8 cellular contexts compared by ENCODE assay signal in the genomic region with DNA sequence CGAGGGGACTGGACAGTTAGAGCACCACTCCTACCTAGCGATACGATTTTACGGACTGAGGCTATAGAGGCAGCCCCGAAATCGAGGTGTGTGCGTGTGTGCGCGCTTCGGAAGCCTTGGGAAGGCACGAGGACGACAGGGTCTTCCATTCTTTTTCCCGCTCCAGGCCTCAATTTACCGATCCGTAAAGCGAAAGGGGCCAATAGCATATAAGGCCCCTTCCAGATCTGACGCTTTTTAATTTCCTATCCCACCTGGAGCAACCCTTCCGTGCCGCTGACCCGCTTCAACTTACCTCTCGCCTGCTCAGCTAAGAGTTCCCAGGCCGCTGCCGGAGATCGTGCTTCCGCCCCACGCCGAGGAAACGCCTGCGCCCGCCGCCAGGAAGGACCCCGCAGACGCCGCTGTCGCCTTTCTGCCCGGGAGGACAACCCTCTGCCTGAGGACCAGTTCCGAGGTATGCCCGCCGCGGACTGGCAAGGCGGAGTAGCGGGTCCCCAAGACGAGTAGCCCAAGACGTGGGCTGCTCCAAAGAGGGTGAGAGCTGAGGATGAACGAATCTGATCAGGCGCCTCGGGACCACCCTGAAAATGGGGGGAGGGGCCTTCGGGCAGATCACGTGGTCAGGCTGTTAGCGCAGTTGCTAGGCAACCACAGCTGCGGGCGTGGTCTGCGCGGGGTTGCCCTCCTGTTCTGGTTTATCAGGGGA. TPM values are rescaled to one million over a fixed set of nuclear protein-coding genes. Genes with fewer than 3 reads are reported as not detected.
A peak's percentile ranks its signal among the peaks of the same experiment; 100 is the strongest.
DNase-seq lines count a peak whose midpoint lies in the region; ATAC-seq and TF ChIP-seq lines count a peak whose summit lies in the region.

A gene (minus strand): TSS at position 372 of the 709 bp plus-strand sequence. CDS start 4,924 bp downstream, outside the sequence.

- TF ChIP-seq POLR2A in Raji (IDR thresholded peaks at IDR 0.05; ENCODE audit: insufficient read depth, low read depth, low read length), result peak; percentile 89

- H3K27ac Mint-ChIP-seq in natural killer cell treated with Interleukin-12 subunit alpha and Interleukin-12 subunit beta and Interleukin-15 and Interleukin-18, amount 100 ng/mL, for 72 hours, result peak within 1 kb of the TSS; percentile 99 to 100

- DNase-seq in DMS53 treated with DMSO at 0.1 percent for 48 hours (lab: John Stamatoyannopoulos, UW; ENCODE audit: unreplicated experiment) (peak; percentile 97), GOT3 (lab: John Stamatoyannopoulos, UW) (peak; percentile 95), M059J (ENCODE audit: low read depth) (peak; percentile 77), fibroblast of pulmonary artery (ENCODE audit: low read depth) (peak; percentile 92)
- peak; percentile 85 for DNase-seq in activated T-helper 9 cell treated with anti-CD3 and anti-CD28 coated beads, Interleukin-2, amount 50 U/mL, for 16 hours (ENCODE audit: low read depth)
- peak; percentile 94 for DNase-seq in natural killer cell treated with Interleukin-12 subunit alpha and Interleukin-12 subunit beta and Interleukin-15 and Interleukin-18, amount 100 ng/mL, for 72 hours (ENCODE audit: low spot score)
- peak; percentile 93 for DNase-seq in stimulated activated naive CD8-positive, alpha-beta T cell treated with anti-CD3 and anti-CD28 coated beads, Interleukin-15, Interleukin-2, amounts not matched to agents 100 U/mL and 50 U/mL, for 24 hours

- peaks cover 14% of the 10 kb centered on the region for H3K36me3 Mint-ChIP-seq in natural killer cell treated with Interleukin-12 subunit alpha and Interleukin-12 subunit beta and Interleukin-15 and Interleukin-18, amount 100 ng/mL, for 72 hours

- peak within 1 kb of the TSS; percentile 98 for H3K4me3 ChIP-seq in fibroblast of pulmonary artery (replicated peaks; ENCODE audit: low read depth, low read length)

- H3K9me3 Mint-ChIP-seq in natural killer cell treated with Interleukin-12 subunit alpha and Interleukin-12 subunit beta and Interleukin-15 and Interleukin-18, amount 100 ng/mL, for 72 hours, result no peaks in the 10 kb centered on the region

- peaks cover 5% of the 10 kb centered on the region in 2 donors for H3K27me3 Mint-ChIP-seq in natural killer cell treated with Interleukin-12 subunit alpha and Interleukin-12 subunit beta and Interleukin-15 and Interleukin-18, amount 100 ng/mL, for 72 hours

- ATAC-seq in natural killer cell treated with Interleukin-12 subunit alpha and Interleukin-12 subunit beta and Interleukin-15 and Interleukin-18, amount 100 ng/mL, for 72 hours, result peak; percentile 93 to 94
- peak; percentile 91 for ATAC-seq in stimulated activated naive CD8-positive, alpha-beta T cell treated with anti-CD3 and anti-CD28 coated beads, Interleukin-15, Interleukin-2, amounts not matched to agents 100 U/mL and 50 U/mL, for 24 hours

- TF ChIP-seq CTCF in fibroblast of pulmonary artery (IDR thresholded peaks at IDR 0.05; ENCODE audit: low read length, missing control alignments), result no peak

- peaks cover 16 to 25% of the 10 kb centered on the region in 2 donors for H3K4me1 Mint-ChIP-seq in natural killer cell treated with Interleukin-12 subunit alpha and Interleukin-12 subunit beta and Interleukin-15 and Interleukin-18, amount 100 ng/mL, for 72 hours (ENCODE audit: low read depth in 2 of 2)

- peak within 1 kb of the TSS; percentile 98 for H3K4me3 Mint-ChIP-seq in natural killer cell treated with Interleukin-12 subunit alpha and Interleukin-12 subunit beta and Interleukin-15 and Interleukin-18, amount 100 ng/mL, for 72 hours

RNA-seq across cellular contexts. Expression of the gene that starts here (rescaled TPM):
- 131 and 157 TPM in 2 replicates for total RNA-seq in M059J (2014; rRNA removed; shearing (Covaris generic))
- 100 to 1,000 TPM; 192 to 232 TPM for total RNA-seq in natural killer cell treated with Interleukin-12 subunit alpha and Interleukin-12 subunit beta and Interleukin-15 and Interleukin-18, amount 100 ng/mL, for 72 hours

Comparison
In these comparisons a context has a peak if more than half of its experiments do, and no peak if none do; other contexts are left out.
1. Peak in every context shown above with its lines: DNase-seq, ATAC-seq and H3K4me3 ChIP-seq.